14 cellular contexts compared by ENCODE assay signal in the genomic region with DNA sequence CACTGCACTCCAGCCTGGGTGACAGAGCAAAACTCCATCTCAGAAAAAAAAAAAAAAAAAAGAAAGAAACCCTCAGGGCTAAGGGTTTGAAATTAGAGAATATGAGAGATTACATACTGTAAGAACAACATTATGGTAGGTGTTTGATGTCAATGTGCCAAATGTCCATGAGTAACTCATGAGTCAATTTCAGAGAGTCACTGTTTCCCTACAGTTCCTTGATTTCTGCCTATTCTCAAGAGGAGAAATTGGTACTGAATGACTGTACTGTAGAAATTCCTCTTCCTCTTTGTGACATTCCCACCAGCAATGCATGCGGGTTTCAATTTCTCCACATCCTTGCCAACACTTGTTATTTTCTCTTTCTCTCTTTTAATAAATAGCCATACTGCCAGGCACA. TPM values are rescaled to one million over a fixed set of nuclear protein-coding genes. Genes with fewer than 3 reads are reported as not detected.
DNase-seq lines count a peak whose midpoint lies in the region; ATAC-seq and TF ChIP-seq lines count a peak whose summit lies in the region.
"Had no signal": no experiment of that assay in that cellular context is flagged by ENCODE, and none has a peak within 500 bp of the region (broad histone marks: within the 10 kb centered on the region; RNA-seq: fewer than 3 reads in every experiment).

No MANE protein-coding gene starts in this region.

- H3K4me1 ChIP-seq in ACC112 (ENCODE audit: control insufficient read depth, insufficient read depth, low read length, unreplicated experiment) = peaks cover 4% of the 10 kb centered on the region
- no peaks in the 10 kb centered on the region for H3K4me1 ChIP-seq in ovary (ENCODE audit: insufficient read depth)
- H3K4me1 ChIP-seq: left ventricle myocardium inferior had no signal

- no peak overlapping the region for H2AFZ ChIP-seq in ACC112 (ENCODE audit: low read length, unreplicated experiment)

- WGBS in ovary, 3 donors = 79 to 93% (median 83%) methylated on average over 1 of the region's 1 CpG

- peaks cover 6% of the 10 kb centered on the region for H3K4me1 Mint-ChIP-seq in HFFc6 (ENCODE audit: low read depth)
- H3K4me1 Mint-ChIP-seq: B cell had no signal

- intact Hi-C loops in ovary (cut with DNase I) = no loop called here

- H3K27me3 Mint-ChIP-seq in HFFc6 (ENCODE audit: insufficient read depth) = peaks cover 3% of the 10 kb centered on the region; the same call in 1 of the 2 replicates
- H3K27me3 Mint-ChIP-seq: B cell had no signal

- peak overlapping the region; percentile 32; the same call in 1 of the 2 replicates for H3K4me3 Mint-ChIP-seq in HFFc6
- H3K4me3 Mint-ChIP-seq: B cell had no signal

- no peak for TF ChIP-seq CTCF in HFFc6 (IDR thresholded peaks at IDR 0.05)
- TF ChIP-seq CTCF in VCaP (conservative IDR thresholded peaks at IDR 0.05) = no peak
- TF ChIP-seq CTCF in fibroblast of the aortic adventitia (IDR thresholded peaks at IDR 0.05; ENCODE audit: insufficient read depth, low read length) = no peak
- TF ChIP-seq CTCF in ovary (IDR thresholded peaks at IDR 0.05) = no peak

- TF ChIP-seq POLR2A in ovary (IDR thresholded peaks at IDR 0.05) = no peak

- no peaks in the 10 kb centered on the region for H3K36me3 Mint-ChIP-seq in HFFc6 (ENCODE audit: low read depth)

- H3K27ac ChIP-seq in ACC112 (ENCODE audit: low read depth, low read length) (peak overlapping the region; percentile 75), VCaP (peak overlapping the region; percentile 89; the same call in 1 of the 2 replicates), ovary (no peak overlapping the region)
- H3K27ac ChIP-seq: left ventricle myocardium inferior had no signal

- H3K9me3 ChIP-seq in ovary = no peaks in the 10 kb centered on the region
- H3K9me3 ChIP-seq: left ventricle myocardium inferior had no signal

- DNase-seq in HFFc6 = peak; percentile 89
- peak; percentile 87 for DNase-seq in fibroblast of the aortic adventitia (ENCODE audit: low read depth)
- DNase-seq in ovary = no peak
- DNase-seq in activated gamma-delta T cell (lab: John Stamatoyannopoulos, UW) = no peak
- DNase-seq: left ventricle myocardium inferior; NCI-H1092 treated with DMSO at 0.1 percent for 48 hours; NCI-H748 treated with DMSO at 0.1 percent for 48 hours; stimulated activated CD4-positive, alpha-beta T cell treated with anti-CD3 and anti-CD28 coated beads, Interleukin-1b, Interleukin-23, amount 100 ng/mL, for 48 hours; stimulated activated naive CD8-positive, alpha-beta T cell treated with anti-CD3 and anti-CD28 coated beads, Interleukin-15, Interleukin-2, amounts not matched to agents 100 U/mL and 50 U/mL, for 24 hours had no signal

- ATAC-seq in GM19328 (IDR thresholded peaks at IDR 0.05; ENCODE audit: unreplicated experiment) = no peak
- no peak for ATAC-seq in HG02938 (IDR thresholded peaks at IDR 0.05; ENCODE audit: unreplicated experiment)
- ATAC-seq: stimulated activated naive CD8-positive, alpha-beta T cell treated with anti-CD3 and anti-CD28 coated beads, Interleukin-15, Interleukin-2, amounts not matched to agents 100 U/mL and 50 U/mL, for 24 hours had no signal

- H3K4me3 ChIP-seq in ACC112 (ENCODE audit: low read depth, low read length) = no peak overlapping the region
- no peak overlapping the region for H3K4me3 ChIP-seq in fibroblast of the aortic adventitia (ENCODE audit: low read depth, low read length)
- no peak overlapping the region for H3K4me3 ChIP-seq in ovary
- H3K4me3 ChIP-seq: left ventricle myocardium inferior had no signal

- H3K36me3 ChIP-seq in ACC112 (ENCODE audit: insufficient read depth, low read length) = no peaks in the 10 kb centered on the region
- no peaks in the 10 kb centered on the region for H3K36me3 ChIP-seq in ovary
- H3K36me3 ChIP-seq: left ventricle myocardium inferior had no signal

- H3K27ac Mint-ChIP-seq in HFFc6 = peak overlapping the region; percentile 41; the same call in 1 of the 2 replicates
- H3K27ac Mint-ChIP-seq: B cell had no signal

- no peaks in the 10 kb centered on the region for H3K9me3 Mint-ChIP-seq in HFFc6

- H3K27me3 ChIP-seq in ACC112 (ENCODE audit: insufficient read depth, low read length) (no peaks in the 10 kb centered on the region), ovary (no peaks in the 10 kb centered on the region)

- no peaks in the 10 kb centered on the region for H3K79me2 ChIP-seq in ACC112 (ENCODE audit: control insufficient read depth, insufficient read depth, low read length, unreplicated experiment)

- TF ChIP-seq EP300 in ovary (IDR thresholded peaks at IDR 0.05) = no peak

RNA-seq across cellular contexts. Expression of a gene that starts 35.2 kb away (rescaled TPM):
- under 1 TPM in 1 of 6 experiments, not detected in 5; 0.16 TPM for total RNA-seq in HFFc6 (2021; fragmentation: NEBNext Ultra II Directional; extraction: Animal tissue kit (Norgen Biotek cat#: 25700))
- total RNA-seq in fibroblast of the aortic adventitia (ENCODE audit: low replicate concordance) (0.63 and 0.65 TPM in 2 replicates), ovary (1 to 10 TPM in 4 of 7 donors, under 1 TPM in 3; 0.25 to 9.2 (median 1.9) TPM)
- 1 to 10 TPM in 1 of 2 donors, under 1 TPM in 1; 0.30 to 1.7 TPM for polyA plus RNA-seq in ovary

RNA-seq across cellular contexts. Expression of a gene that starts 42.5 kb away (rescaled TPM):
- total RNA-seq in HFFc6 (2021; fragmentation: NEBNext Ultra II Directional; extraction: Animal tissue kit (Norgen Biotek cat#: 25700)) = 1 to 10 TPM in 1 of 6 experiments, under 1 TPM in 5; 0.38 to 1.3 (median 0.66) TPM
- 1.1 and 3.0 TPM in 2 replicates for total RNA-seq in fibroblast of the aortic adventitia (ENCODE audit: low replicate concordance)
- total RNA-seq in ovary = 10 to 100 TPM in 1 of 7 donors, 1 to 10 TPM in 5, under 1 TPM in 1; 0.99 to 23.9 (median 3.9) TPM
- 1 to 10 TPM in 1 of 2 donors, under 1 TPM in 1; 0.70 to 2.9 TPM for polyA plus RNA-seq in ovary

Comparison
In these comparisons a context has a peak if more than half of its experiments do, and no peak if none do; other contexts are left out.
1. H3K27ac ChIP-seq: peak in ACC112 (single experiment) and VCaP (single experiment); none in ovary (0 of 2).
2. DNase-seq: peak in HFFc6 (single experiment) and fibroblast of the aortic adventitia (single experiment); none in ovary (0 of 5) and activated gamma-delta T cell (single experiment).